9 cellular contexts compared by ENCODE assay signal in genomic region chr7:125670926-125671572, GRCh38.
DNase-seq lines count a peak whose midpoint lies in the region; ATAC-seq and TF ChIP-seq lines count a peak whose summit lies in the region.
"Had no signal": no experiment of that assay in that cellular context is flagged by ENCODE, and none has a peak within 500 bp of the region (broad histone marks: within the 10 kb centered on the region; RNA-seq: fewer than 3 reads in every experiment).

No MANE protein-coding gene starts in this region.

- H3K9ac ChIP-seq in NT2/D1 (ENCODE audit: insufficient read length, low read depth) = no peak overlapping the region

- H3K36me3 Mint-ChIP-seq in activated CD4-positive, alpha-beta T cell treated with anti-CD3 and anti-CD28 coated beads, Interleukin-2, amount 10 ng/mL, durations not matched to agents 7 days and 5 days (ENCODE audit: low read depth) = no peaks in the 10 kb centered on the region
- no peaks in the 10 kb centered on the region for H3K36me3 Mint-ChIP-seq in effector memory CD8-positive, alpha-beta T cell (ENCODE audit: insufficient read depth)

- no peaks in the 10 kb centered on the region for H3K27me3 Mint-ChIP-seq in activated CD4-positive, alpha-beta T cell treated with anti-CD3 and anti-CD28 coated beads, Interleukin-2, amount 10 ng/mL, durations not matched to agents 7 days and 5 days
- H3K27me3 Mint-ChIP-seq in effector memory CD8-positive, alpha-beta T cell = no peaks in the 10 kb centered on the region

- TF ChIP-seq CTCF in left ventricle myocardium inferior (IDR thresholded peaks at IDR 0.05; ENCODE audit: borderline replicate concordance) (peak; percentile 56), foreskin keratinocyte (conservative IDR thresholded peaks at IDR 0.05) (peak; percentile 65)

- intact Hi-C loops in left ventricle myocardium inferior (cut with micrococcal nuclease) = loop anchor here (10.0 kb wide), 1 partner anchor 606 kb away; no protein-coding TSS in a partner anchor
- intact Hi-C loops in Right ventricle myocardium superior (cut with DNase I) = no loop called here

- H3K9me3 Mint-ChIP-seq in activated CD4-positive, alpha-beta T cell treated with anti-CD3 and anti-CD28 coated beads, Interleukin-2, amount 10 ng/mL, durations not matched to agents 7 days and 5 days = no peaks in the 10 kb centered on the region
- H3K9me3 Mint-ChIP-seq in effector memory CD8-positive, alpha-beta T cell = peaks cover 0 to 5% of the 10 kb centered on the region in 2 donors

- DNase-seq in left ventricle myocardium inferior (no peak), Right ventricle myocardium superior (no peak), NT2/D1 (ENCODE audit: low read depth, low spot score) (peak; percentile 11), foreskin keratinocyte (peak in 1 of 2 donors; percentile 17)
- DNase-seq in activated naive CD4-positive, alpha-beta T cell treated with Interleukin-2 at 50 U/mL for 16 hours = no peak
- no peak for DNase-seq in activated CD4-positive, alpha-beta T cell treated with anti-CD3 and anti-CD28 coated beads, Interleukin-2, amount 10 ng/mL, durations not matched to agents 7 days and 5 days
- DNase-seq in effector memory CD8-positive, alpha-beta T cell = no peak
- DNase-seq: activated CD4-positive, alpha-beta T cell treated with anti-CD3 and anti-CD28 coated beads, Interleukin-2, amount 50 U/mL, for 4 hours had no signal

- POLR2A ChIA-PET in activated CD4-positive, alpha-beta T cell treated with anti-CD3 and anti-CD28 coated beads, Interleukin-2, amount 10 ng/mL, durations not matched to agents 7 days and 5 days (lab: Charles Lee) = no interaction called here

- H3K27ac ChIP-seq in left ventricle myocardium inferior (replicated peaks) (no peak overlapping the region), foreskin keratinocyte (no peak overlapping the region)

- H3K36me3 ChIP-seq in left ventricle myocardium inferior (no peaks in the 10 kb centered on the region), NT2/D1 (ENCODE audit: insufficient read depth, insufficient read length, low read length) (no peaks in the 10 kb centered on the region)

- no peak overlapping the region for H3K27ac Mint-ChIP-seq in activated CD4-positive, alpha-beta T cell treated with anti-CD3 and anti-CD28 coated beads, Interleukin-2, amount 10 ng/mL, durations not matched to agents 7 days and 5 days
- H3K27ac Mint-ChIP-seq in effector memory CD8-positive, alpha-beta T cell = no peak overlapping the region

- H3K27me3 ChIP-seq in left ventricle myocardium inferior (ENCODE audit: low read depth) (no peaks in the 10 kb centered on the region), NT2/D1 (ENCODE audit: insufficient read depth, insufficient read length) (no peaks in the 10 kb centered on the region), foreskin keratinocyte (no peaks in the 10 kb centered on the region)

- H3K9me3 ChIP-seq in left ventricle myocardium inferior (replicated peaks) = no peaks in the 10 kb centered on the region
- H3K9me3 ChIP-seq in NT2/D1 (ENCODE audit: insufficient read depth, low read length) = no peaks in the 10 kb centered on the region

- H3K4me3 ChIP-seq in left ventricle myocardium inferior (no peak overlapping the region), NT2/D1 (ENCODE audit: insufficient read length, low read depth) (no peak overlapping the region)

- ATAC-seq in Right ventricle myocardium superior (ENCODE audit: poor library complexity) (no peak), foreskin keratinocyte (peak; percentile 31), GM19467 (IDR thresholded peaks at IDR 0.05; ENCODE audit: unreplicated experiment) (no peak)
- ATAC-seq in effector memory CD8-positive, alpha-beta T cell (replicated peaks) = no peak

- H3K4me1 ChIP-seq in left ventricle myocardium inferior = no peaks in the 10 kb centered on the region
- H3K4me1 ChIP-seq in NT2/D1 (ENCODE audit: insufficient read depth, insufficient read length) = no peaks in the 10 kb centered on the region
- H3K4me1 ChIP-seq in foreskin keratinocyte = no peaks in the 10 kb centered on the region

- CTCF ChIA-PET in activated CD4-positive, alpha-beta T cell treated with anti-CD3 and anti-CD28 coated beads, Interleukin-2, amount 10 ng/mL, durations not matched to agents 7 days and 5 days (lab: Charles Lee) = no interaction called here

- H3K4me3 Mint-ChIP-seq in activated CD4-positive, alpha-beta T cell treated with anti-CD3 and anti-CD28 coated beads, Interleukin-2, amount 10 ng/mL, durations not matched to agents 7 days and 5 days = no peak overlapping the region
- no peak overlapping the region for H3K4me3 Mint-ChIP-seq in effector memory CD8-positive, alpha-beta T cell

- H3K4me1 Mint-ChIP-seq in activated CD4-positive, alpha-beta T cell treated with anti-CD3 and anti-CD28 coated beads, Interleukin-2, amount 10 ng/mL, durations not matched to agents 7 days and 5 days = no peaks in the 10 kb centered on the region
- H3K4me1 Mint-ChIP-seq in effector memory CD8-positive, alpha-beta T cell (ENCODE audit: low read depth in 2 of 2) = no peaks in the 10 kb centered on the region
